28 cellular contexts compared by ENCODE assay signal in genomic region chr21:26782349-26782748, GRCh38.
DNase-seq lines count a peak whose midpoint lies in the region; ATAC-seq, FAIRE-seq and TF ChIP-seq lines count a peak whose summit lies in the region.
"Had no signal": no experiment of that assay in that cellular context is flagged by ENCODE, and none has a peak within 500 bp of the region (broad histone marks: within the 10 kb centered on the region; RNA-seq: fewer than 3 reads in every experiment).

No MANE protein-coding gene starts in this region.

- 67% methylated on average over 3 of the region's 3 CpGs for WGBS in esophagus muscularis mucosa
- 78 to 79% methylated on average over 3 of the region's 3 CpGs for WGBS in thyroid gland, 2 donors
- WGBS in prostate gland, result 95% methylated on average over 3 of the region's 3 CpGs

- no peak for TF ChIP-seq POLR2A in esophagus muscularis mucosa (IDR thresholded peaks at IDR 0.05; ENCODE audit: low read depth)
- TF ChIP-seq POLR2A in thyroid gland (IDR thresholded peaks at IDR 0.05), result no peak
- TF ChIP-seq POLR2A in H54 (IDR thresholded peaks at IDR 0.05; ENCODE audit: low read depth, low read length), result no peak
- TF ChIP-seq POLR2A in prostate gland (IDR thresholded peaks at IDR 0.05), result no peak

- H3K9me3 ChIP-seq in esophagus muscularis mucosa (no peaks in the 10 kb centered on the region), right atrium auricular region (no peaks in the 10 kb centered on the region), thyroid gland (no peaks in the 10 kb centered on the region), prostate gland (no peaks in the 10 kb centered on the region)
- H3K9me3 ChIP-seq: BLaER1, MG63, upper lobe of right lung had no signal

- no peak for DNase-seq in esophagus muscularis mucosa (ENCODE audit: extremely low spot score)
- no peak for DNase-seq in right atrium auricular region (ENCODE audit: low spot score)
- no peak for DNase-seq in sciatic nerve (ENCODE audit: low spot score)
- no peak for DNase-seq in thyroid gland
- no peak for DNase-seq in H54 (ENCODE audit: insufficient read length, low spot score)
- no peak for DNase-seq in DMS114 treated with DMSO at 0.1 percent for 48 hours (lab: John Stamatoyannopoulos, UW; ENCODE audit: unreplicated experiment)
- no peak for DNase-seq in prostate gland (ENCODE audit: low spot score)
- DNase-seq: activated CD4-positive, alpha-beta T cell treated with anti-CD3 and anti-CD28 coated beads for 36 hours; activated gamma-delta T cell treated with Interleukin-2 at 50 U/mL for 16 hours; brain microvascular endothelial cell; effector CD4-positive, alpha-beta T cell; foreskin fibroblast; mesendoderm; MG63; natural killer cell; NCI-H2029; NCI-H526; NK-92 treated with Interleukin-12 subunit alpha and Interleukin-12 subunit beta, amount 100 ng/mL, for 24 hours; PC-3; SHP77; stimulated activated naive CD8-positive, alpha-beta T cell treated with anti-CD3 and anti-CD28 coated beads, Interleukin-15, Interleukin-2, amounts not matched to agents 100 U/mL and 50 U/mL, for 24 hours; upper lobe of right lung had no signal

- ATAC-seq in sciatic nerve, result peak; percentile 28
- no peak for ATAC-seq in GM18909 (IDR thresholded peaks at IDR 0.05; ENCODE audit: poor library complexity, unreplicated experiment)
- ATAC-seq: activated CD4-positive, alpha-beta T cell treated with anti-CD3 and anti-CD28 coated beads for 36 hours; HCT116; K562; left lobe of liver; natural killer cell; PC-3; stimulated activated naive CD8-positive, alpha-beta T cell treated with anti-CD3 and anti-CD28 coated beads, Interleukin-15, Interleukin-2, amounts not matched to agents 100 U/mL and 50 U/mL, for 24 hours; upper lobe of right lung had no signal

- intact Hi-C loops in esophagus muscularis mucosa (cut with DNase I) (no loop called here), sciatic nerve (cut with DNase I) (no loop called here), thyroid gland (cut with DNase I) (no loop called here), prostate gland (cut with DNase I) (no loop called here)

- TF ChIP-seq EP300 in esophagus muscularis mucosa (IDR thresholded peaks at IDR 0.05), result no peak

- peak overlapping the region; percentile 59 to 76 (median 74) for H3K27ac ChIP-seq in esophagus muscularis mucosa (replicated peaks in 1 of 4)
- peak overlapping the region; percentile 65 to 68 for H3K27ac ChIP-seq in right atrium auricular region
- peak overlapping the region; percentile 13 to 37 (median 36) for H3K27ac ChIP-seq in thyroid gland
- H3K27ac ChIP-seq in prostate gland, result no peak overlapping the region
- H3K27ac ChIP-seq: BLaER1, brain microvascular endothelial cell, hepatocyte, upper lobe of right lung had no signal

- no peaks in the 10 kb centered on the region for H3K36me3 ChIP-seq in esophagus muscularis mucosa
- no peaks in the 10 kb centered on the region for H3K36me3 ChIP-seq in right atrium auricular region
- H3K36me3 ChIP-seq in thyroid gland, result no peaks in the 10 kb centered on the region
- no peaks in the 10 kb centered on the region for H3K36me3 ChIP-seq in prostate gland
- H3K36me3 ChIP-seq: BLaER1, brain microvascular endothelial cell, MG63, upper lobe of right lung had no signal

- H3K4me3 ChIP-seq in esophagus muscularis mucosa (no peak overlapping the region), right atrium auricular region (no peak overlapping the region), thyroid gland (replicated peaks in 1 of 3) (no peak overlapping the region), prostate gland (no peak overlapping the region)
- H3K4me3 ChIP-seq: BLaER1, hepatocyte, K562, MG63, upper lobe of right lung had no signal

- H3K27me3 ChIP-seq in esophagus muscularis mucosa (no peaks in the 10 kb centered on the region), right atrium auricular region (no peaks in the 10 kb centered on the region), thyroid gland (no peaks in the 10 kb centered on the region), prostate gland (replicated peaks; ENCODE audit: insufficient read depth) (no peaks in the 10 kb centered on the region)
- H3K27me3 ChIP-seq: BLaER1, brain microvascular endothelial cell, hepatocyte, MG63, upper lobe of right lung had no signal

- TF ChIP-seq CTCF in esophagus muscularis mucosa (IDR thresholded peaks at IDR 0.05), result no peak
- TF ChIP-seq CTCF in right atrium auricular region (IDR thresholded peaks at IDR 0.05), result no peak
- TF ChIP-seq CTCF in thyroid gland (IDR thresholded peaks at IDR 0.05), result no peak
- TF ChIP-seq CTCF in prostate gland (IDR thresholded peaks at IDR 0.05), result no peak

- no peak for FAIRE-seq in H54 (lab: Jason Lieb, UNC)
- FAIRE-seq: K562 had no signal

- H3K4me1 ChIP-seq in esophagus muscularis mucosa, result peaks cover 23 to 45% (median 27%) of the 10 kb centered on the region in 4 donors
- H3K4me1 ChIP-seq in right atrium auricular region, result peaks cover 0 to 22% of the 10 kb centered on the region in 2 donors
- peaks cover 0 to 4% of the 10 kb centered on the region in 2 donors for H3K4me1 ChIP-seq in thyroid gland
- H3K4me1 ChIP-seq in prostate gland (replicated peaks), result no peaks in the 10 kb centered on the region
- H3K4me1 ChIP-seq: BLaER1, upper lobe of right lung had no signal

Comparison
In these comparisons a context has a peak if more than half of its experiments do, and no peak if none do; other contexts are left out.
1. H3K27ac ChIP-seq: peak in esophagus muscularis mucosa (4 of 4), right atrium auricular region (2 of 2) and thyroid gland (3 of 3); none in prostate gland (0 of 2).